ENCODE assay signal across 21 cellular contexts in genomic region chr6:166440729-166441128, GRCh38. TPM values are rescaled to one million over a fixed set of nuclear protein-coding genes. Genes with fewer than 3 reads are reported as not detected.
DNase-seq lines count a peak whose midpoint lies in the region; ATAC-seq, FAIRE-seq and TF ChIP-seq lines count a peak whose summit lies in the region.
"Had no signal": no experiment of that assay in that cellular context is flagged by ENCODE, and none has a peak within 500 bp of the region (broad histone marks: within the 10 kb centered on the region; RNA-seq: fewer than 3 reads in every experiment).

No MANE protein-coding gene starts in this region.

- no peak overlapping the region for H3K9ac ChIP-seq in BLaER1 treated with 17β-estradiol and CSF1 and Interleukin-3, amounts not matched to agents 10 nM and 100 nM
- H3K9ac ChIP-seq: GM23248 had no signal

- H3K36me3 ChIP-seq in BLaER1 treated with 17β-estradiol and CSF1 and Interleukin-3, amounts not matched to agents 10 nM and 100 nM: peaks cover 0 to 7% (median 0%) of the 10 kb centered on the region in 11 experiments; a peak in 2 of 22 replicates
- H3K36me3 ChIP-seq in RWPE2 (ENCODE audit: low read depth) (peaks cover 12% of the 10 kb centered on the region), Peyer's patch (no peaks in the 10 kb centered on the region)

- H3K27ac ChIP-seq in BLaER1 treated with 17β-estradiol and CSF1 and Interleukin-3, amounts not matched to agents 10 nM and 100 nM: no peak overlapping the region
- no peak overlapping the region for H3K27ac ChIP-seq in RWPE2 (ENCODE audit: poor library complexity, severe bottlenecking)
- H3K27ac ChIP-seq in Peyer's patch: no peak overlapping the region
- H3K27ac ChIP-seq: GM23248 had no signal

- no peak for TF ChIP-seq POLR2A in Peyer's patch (IDR thresholded peaks at IDR 0.05)

- no peak for FAIRE-seq in HTR-8/SVneo (lab: Jason Lieb, UNC)
- FAIRE-seq: D721Med, GM12878, GM19239, H1 had no signal

- H3K9me3 ChIP-seq in BLaER1 treated with 17β-estradiol and CSF1 and Interleukin-3, amounts not matched to agents 10 nM and 100 nM (replicated peaks in 1 of 11): peaks cover 0 to 15% (median 0%) of the 10 kb centered on the region in 11 experiments; a peak in 7 of 22 replicates
- no peaks in the 10 kb centered on the region for H3K9me3 ChIP-seq in RWPE2 (ENCODE audit: severe bottlenecking)
- peaks cover 0 to 3% (median 0%) of the 10 kb centered on the region in 4 donors for H3K9me3 ChIP-seq in Peyer's patch

- ATAC-seq in RWPE2 (ENCODE audit: low read depth): no peak
- ATAC-seq in HG03097 (IDR thresholded peaks at IDR 0.05; ENCODE audit: low FRiP score, unreplicated experiment): no peak
- ATAC-seq: GM12878 had no signal

- no peak for TF ChIP-seq CTCF in RWPE2 (IDR thresholded peaks at IDR 0.05; ENCODE audit: poor library complexity, severe bottlenecking)
- no peak for TF ChIP-seq CTCF in Peyer's patch (IDR thresholded peaks at IDR 0.05)

- H3K27me3 ChIP-seq in BLaER1 treated with 17β-estradiol and CSF1 and Interleukin-3, amounts not matched to agents 10 nM and 100 nM: peaks cover 0 to 15% (median 0%) of the 10 kb centered on the region in 11 experiments; a peak in 2 of 22 replicates
- H3K27me3 ChIP-seq in RWPE2 (ENCODE audit: insufficient read depth, poor library complexity, severe bottlenecking) (no peaks in the 10 kb centered on the region), Peyer's patch (no peaks in the 10 kb centered on the region)

- H3K4me1 ChIP-seq in BLaER1 treated with 17β-estradiol and CSF1 and Interleukin-3, amounts not matched to agents 10 nM and 100 nM: peaks cover 9 to 74% (median 47%) of the 10 kb centered on the region in 10 experiments
- H3K4me1 ChIP-seq in RWPE2 (ENCODE audit: insufficient read depth, poor library complexity, severe bottlenecking) (no peaks in the 10 kb centered on the region), Peyer's patch (no peaks in the 10 kb centered on the region)

- DNase-seq in RWPE2 (ENCODE audit: low spot score) (peak; percentile 1), globus pallidus (ENCODE audit: low spot score) (peak; percentile 40), mesenteric fat pad (ENCODE audit: low spot score) (peak; percentile 18), HTR-8/SVneo (ENCODE audit: insufficient read length, low spot score) (no peak), germinal center (ENCODE audit: low spot score) (no peak), Peyer's patch (no peak)
- DNase-seq: CD4-positive, alpha-beta T cell; CD8-positive, alpha-beta memory T cell; DMS 273 treated with DMSO at 0.1 percent for 48 hours; DMS79; EL; GDM1; GM23248; H7; HCEC 1CT had no signal

- peak overlapping the region in 6 of 11 experiments; percentile 53 to 77 (median 70); a peak in 9 of 22 replicates for H3K4me2 ChIP-seq in BLaER1 treated with 17β-estradiol and CSF1 and Interleukin-3, amounts not matched to agents 10 nM and 100 nM

- no peak overlapping the region for H3K4me3 ChIP-seq in BLaER1 treated with 17β-estradiol and CSF1 and Interleukin-3, amounts not matched to agents 10 nM and 100 nM
- H3K4me3 ChIP-seq in RWPE2 (ENCODE audit: severe bottlenecking) (no peak overlapping the region), Peyer's patch (no peak overlapping the region)
- H3K4me3 ChIP-seq: GM12878, GM23248 had no signal

- H4K20me1 ChIP-seq in BLaER1 treated with 17β-estradiol and CSF1 and Interleukin-3, amounts not matched to agents 10 nM and 100 nM: no peaks in the 10 kb centered on the region

RNA-seq across cellular contexts. Expression of gene MPC1, which starts 58.0 kb away (rescaled TPM):
- total RNA-seq in mesenteric fat pad (49.1 TPM), Peyer's patch (10 to 100 TPM; 45.6 to 75.3 (median 59.8) TPM)

Comparison
In these comparisons a context has a peak if more than half of its experiments do, and no peak if none do; other contexts are left out.
1. DNase-seq: peak in RWPE2 (single experiment), globus pallidus (single experiment) and mesenteric fat pad (single experiment); none in HTR-8/SVneo (single experiment), germinal center (single experiment) and Peyer's patch (0 of 3).